2 cellular contexts compared by ENCODE assay signal in the genomic region with DNA sequence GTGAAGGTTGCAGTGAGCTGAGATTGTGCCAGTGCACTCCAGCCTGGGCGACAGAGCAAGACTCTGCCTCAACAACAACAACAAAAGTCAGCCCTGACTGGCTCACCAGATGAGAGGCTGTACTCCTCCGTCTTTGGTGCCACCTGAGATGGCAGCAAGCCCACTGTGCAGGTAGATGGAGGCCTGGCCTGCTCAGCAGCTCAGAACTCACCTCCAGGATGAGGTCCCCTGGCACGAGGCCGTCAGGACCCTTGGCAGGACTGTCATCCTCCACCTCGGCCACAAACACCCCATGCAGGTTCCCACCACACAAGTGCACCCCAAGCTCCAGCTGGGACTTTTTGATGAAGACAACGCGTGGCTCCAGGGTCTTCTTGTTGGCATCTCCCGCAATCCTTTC.
TF ChIP-seq lines count a peak whose summit lies in the region.

No MANE protein-coding gene starts in this region.

TF ChIP-seq in GM23338, 12 proteins besides CTCF, POLR2A, EP300 and RAD21 (continued from another document):
- TF ChIP-seq, protein P1, sequence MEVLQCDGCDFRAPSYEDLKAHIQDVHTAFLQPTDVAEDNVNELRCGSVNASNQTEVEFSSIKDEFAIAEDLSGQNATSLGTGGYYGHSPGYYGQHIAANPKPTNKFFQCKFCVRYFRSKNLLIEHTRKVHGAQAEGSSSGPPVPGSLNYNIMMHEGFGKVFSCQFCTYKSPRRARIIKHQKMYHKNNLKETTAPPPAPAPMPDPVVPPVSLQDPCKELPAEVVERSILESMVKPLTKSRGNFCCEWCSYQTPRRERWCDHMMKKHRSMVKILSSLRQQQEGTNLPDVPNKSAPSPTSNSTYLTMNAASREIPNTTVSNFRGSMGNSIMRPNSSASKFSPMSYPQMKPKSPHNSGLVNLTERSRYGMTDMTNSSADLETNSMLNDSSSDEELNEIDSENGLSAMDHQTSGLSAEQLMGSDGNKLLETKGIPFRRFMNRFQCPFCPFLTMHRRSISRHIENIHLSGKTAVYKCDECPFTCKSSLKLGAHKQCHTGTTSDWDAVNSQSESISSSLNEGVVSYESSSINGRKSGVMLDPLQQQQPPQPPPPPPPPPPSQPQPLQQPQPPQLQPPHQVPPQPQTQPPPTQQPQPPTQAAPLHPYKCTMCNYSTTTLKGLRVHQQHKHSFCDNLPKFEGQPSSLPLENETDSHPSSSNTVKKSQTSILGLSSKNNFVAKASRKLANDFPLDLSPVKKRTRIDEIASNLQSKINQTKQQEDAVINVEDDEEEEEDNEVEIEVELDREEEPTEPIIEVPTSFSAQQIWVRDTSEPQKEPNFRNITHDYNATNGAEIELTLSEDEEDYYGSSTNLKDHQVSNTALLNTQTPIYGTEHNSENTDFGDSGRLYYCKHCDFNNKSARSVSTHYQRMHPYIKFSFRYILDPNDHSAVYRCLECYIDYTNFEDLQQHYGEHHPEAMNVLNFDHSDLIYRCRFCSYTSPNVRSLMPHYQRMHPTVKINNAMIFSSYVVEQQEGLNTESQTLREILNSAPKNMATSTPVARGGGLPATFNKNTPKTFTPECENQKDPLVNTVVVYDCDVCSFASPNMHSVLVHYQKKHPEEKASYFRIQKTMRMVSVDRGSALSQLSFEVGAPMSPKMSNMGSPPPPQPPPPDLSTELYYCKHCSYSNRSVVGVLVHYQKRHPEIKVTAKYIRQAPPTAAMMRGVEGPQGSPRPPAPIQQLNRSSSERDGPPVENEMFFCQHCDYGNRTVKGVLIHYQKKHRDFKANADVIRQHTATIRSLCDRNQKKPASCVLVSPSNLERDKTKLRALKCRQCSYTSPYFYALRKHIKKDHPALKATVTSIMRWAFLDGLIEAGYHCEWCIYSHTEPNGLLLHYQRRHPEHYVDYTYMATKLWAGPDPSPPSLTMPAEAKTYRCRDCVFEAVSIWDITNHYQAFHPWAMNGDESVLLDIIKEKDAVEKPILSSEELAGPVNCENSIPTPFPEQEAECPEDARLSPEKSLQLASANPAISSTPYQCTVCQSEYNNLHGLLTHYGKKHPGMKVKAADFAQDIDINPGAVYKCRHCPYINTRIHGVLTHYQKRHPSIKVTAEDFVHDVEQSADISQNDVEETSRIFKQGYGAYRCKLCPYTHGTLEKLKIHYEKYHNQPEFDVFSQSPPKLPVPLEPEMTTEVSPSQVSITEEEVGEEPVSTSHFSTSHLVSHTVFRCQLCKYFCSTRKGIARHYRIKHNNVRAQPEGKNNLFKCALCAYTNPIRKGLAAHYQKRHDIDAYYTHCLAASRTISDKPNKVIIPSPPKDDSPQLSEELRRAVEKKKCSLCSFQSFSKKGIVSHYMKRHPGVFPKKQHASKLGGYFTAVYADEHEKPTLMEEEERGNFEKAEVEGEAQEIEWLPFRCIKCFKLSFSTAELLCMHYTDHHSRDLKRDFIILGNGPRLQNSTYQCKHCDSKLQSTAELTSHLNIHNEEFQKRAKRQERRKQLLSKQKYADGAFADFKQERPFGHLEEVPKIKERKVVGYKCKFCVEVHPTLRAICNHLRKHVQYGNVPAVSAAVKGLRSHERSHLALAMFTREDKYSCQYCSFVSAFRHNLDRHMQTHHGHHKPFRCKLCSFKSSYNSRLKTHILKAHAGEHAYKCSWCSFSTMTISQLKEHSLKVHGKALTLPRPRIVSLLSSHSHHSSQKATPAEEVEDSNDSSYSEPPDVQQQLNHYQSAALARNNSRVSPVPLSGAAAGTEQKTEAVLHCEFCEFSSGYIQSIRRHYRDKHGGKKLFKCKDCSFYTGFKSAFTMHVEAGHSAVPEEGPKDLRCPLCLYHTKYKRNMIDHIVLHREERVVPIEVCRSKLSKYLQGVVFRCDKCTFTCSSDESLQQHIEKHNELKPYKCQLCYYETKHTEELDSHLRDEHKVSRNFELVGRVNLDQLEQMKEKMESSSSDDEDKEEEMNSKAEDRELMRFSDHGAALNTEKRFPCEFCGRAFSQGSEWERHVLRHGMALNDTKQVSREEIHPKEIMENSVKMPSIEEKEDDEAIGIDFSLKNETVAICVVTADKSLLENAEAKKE (CRISPR knock-in tag; IDR thresholded peaks at IDR 0.05): no peak
- TF ChIP-seq EZH2 (IDR thresholded peaks at IDR 0.05; ENCODE audit: low read depth, unreplicated experiment) (no peak), ZNF331 (CRISPR knock-in tag; IDR thresholded peaks at IDR 0.05; ENCODE audit: low read depth) (no peak), REST (IDR thresholded peaks at IDR 0.05; ENCODE audit: unreplicated experiment) (no peak), ZNF114 (CRISPR knock-in tag; IDR thresholded peaks at IDR 0.05) (no peak)
TF ChIP-seq in GM23338: peak in this region for 0.

TF ChIP-seq in WTC11, 78 proteins besides CTCF, POLR2A, EP300 and RAD21 (continued from another document):
- TF ChIP-seq, protein P2, sequence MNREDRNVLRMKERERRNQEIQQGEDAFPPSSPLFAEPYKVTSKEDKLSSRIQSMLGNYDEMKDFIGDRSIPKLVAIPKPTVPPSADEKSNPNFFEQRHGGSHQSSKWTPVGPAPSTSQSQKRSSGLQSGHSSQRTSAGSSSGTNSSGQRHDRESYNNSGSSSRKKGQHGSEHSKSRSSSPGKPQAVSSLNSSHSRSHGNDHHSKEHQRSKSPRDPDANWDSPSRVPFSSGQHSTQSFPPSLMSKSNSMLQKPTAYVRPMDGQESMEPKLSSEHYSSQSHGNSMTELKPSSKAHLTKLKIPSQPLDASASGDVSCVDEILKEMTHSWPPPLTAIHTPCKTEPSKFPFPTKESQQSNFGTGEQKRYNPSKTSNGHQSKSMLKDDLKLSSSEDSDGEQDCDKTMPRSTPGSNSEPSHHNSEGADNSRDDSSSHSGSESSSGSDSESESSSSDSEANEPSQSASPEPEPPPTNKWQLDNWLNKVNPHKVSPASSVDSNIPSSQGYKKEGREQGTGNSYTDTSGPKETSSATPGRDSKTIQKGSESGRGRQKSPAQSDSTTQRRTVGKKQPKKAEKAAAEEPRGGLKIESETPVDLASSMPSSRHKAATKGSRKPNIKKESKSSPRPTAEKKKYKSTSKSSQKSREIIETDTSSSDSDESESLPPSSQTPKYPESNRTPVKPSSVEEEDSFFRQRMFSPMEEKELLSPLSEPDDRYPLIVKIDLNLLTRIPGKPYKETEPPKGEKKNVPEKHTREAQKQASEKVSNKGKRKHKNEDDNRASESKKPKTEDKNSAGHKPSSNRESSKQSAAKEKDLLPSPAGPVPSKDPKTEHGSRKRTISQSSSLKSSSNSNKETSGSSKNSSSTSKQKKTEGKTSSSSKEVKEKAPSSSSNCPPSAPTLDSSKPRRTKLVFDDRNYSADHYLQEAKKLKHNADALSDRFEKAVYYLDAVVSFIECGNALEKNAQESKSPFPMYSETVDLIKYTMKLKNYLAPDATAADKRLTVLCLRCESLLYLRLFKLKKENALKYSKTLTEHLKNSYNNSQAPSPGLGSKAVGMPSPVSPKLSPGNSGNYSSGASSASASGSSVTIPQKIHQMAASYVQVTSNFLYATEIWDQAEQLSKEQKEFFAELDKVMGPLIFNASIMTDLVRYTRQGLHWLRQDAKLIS (CRISPR knock-in tag; IDR thresholded peaks at IDR 0.05; ENCODE audit: borderline replicate concordance): no peak
- TF ChIP-seq NFE2L1 (CRISPR knock-in tag; IDR thresholded peaks at IDR 0.05) (no peak), SMAD4 (CRISPR knock-in tag; IDR thresholded peaks at IDR 0.05) (no peak)
